Comparison of ENCODE assay signal across 24 cellular contexts in genomic region chr2:237194906-237195305, GRCh38.
"Had no signal": no experiment of that assay in that cellular context is flagged by ENCODE, and none has a peak within 500 bp of the region (broad histone marks: within the 10 kb centered on the region; RNA-seq: fewer than 3 reads in every experiment).

No MANE protein-coding gene starts in this region.

- H3K4me3 Mint-ChIP-seq: activated CD4-positive, alpha-beta memory T cell treated with anti-CD3 and anti-CD28 coated beads for 36 hours; activated CD4-positive, alpha-beta T cell treated with anti-CD3 and anti-CD28 coated beads, Interleukin-2, amount 10 ng/mL, durations not matched to agents 24 days and 14 days; activated T-cell treated with anti-CD3 and anti-CD28 coated beads, Interleukin-2, amount 50 U/mL, for 4 hours; activated T-helper 17 cell treated with anti-CD3 and anti-CD28 coated beads, Interleukin-2, amount 50 U/mL, for 72 hours; naive B cell; neural crest cell; type B pancreatic cell had no signal

- H3K36me3 ChIP-seq: left lung, lower lobe of right lung, spleen, thoracic aorta had no signal

- H3K9me3 Mint-ChIP-seq: activated CD4-positive, alpha-beta memory T cell treated with anti-CD3 and anti-CD28 coated beads for 36 hours; activated CD4-positive, alpha-beta T cell treated with anti-CD3 and anti-CD28 coated beads, Interleukin-2, amount 10 ng/mL, durations not matched to agents 24 days and 14 days; activated T-cell treated with anti-CD3 and anti-CD28 coated beads, Interleukin-2, amount 50 U/mL, for 4 hours; activated T-helper 17 cell treated with anti-CD3 and anti-CD28 coated beads, Interleukin-2, amount 50 U/mL, for 72 hours; neural crest cell; type B pancreatic cell had no signal

- H3K4me1 Mint-ChIP-seq: activated CD4-positive, alpha-beta T cell treated with anti-CD3 and anti-CD28 coated beads, Interleukin-2, amount 10 ng/mL, durations not matched to agents 24 days and 14 days; activated T-helper 17 cell treated with anti-CD3 and anti-CD28 coated beads, Interleukin-2, amount 50 U/mL, for 72 hours; naive B cell had no signal

- H3K27ac Mint-ChIP-seq: activated CD4-positive, alpha-beta memory T cell treated with anti-CD3 and anti-CD28 coated beads for 36 hours; activated CD4-positive, alpha-beta T cell treated with anti-CD3 and anti-CD28 coated beads, Interleukin-2, amount 10 ng/mL, durations not matched to agents 24 days and 14 days; activated T-helper 17 cell treated with anti-CD3 and anti-CD28 coated beads, Interleukin-2, amount 50 U/mL, for 72 hours; naive B cell; type B pancreatic cell had no signal

- ATAC-seq: activated T-cell treated with anti-CD3 and anti-CD28 coated beads, Interleukin-2, amount 50 U/mL, for 4 hours; activated T-helper 17 cell treated with anti-CD3 and anti-CD28 coated beads, Interleukin-2, amount 50 U/mL, for 72 hours; left lung; right cardiac atrium had no signal

- H3K36me3 Mint-ChIP-seq: activated CD4-positive, alpha-beta memory T cell treated with anti-CD3 and anti-CD28 coated beads for 36 hours; naive B cell; type B pancreatic cell had no signal

- DNase-seq: activated CD4-positive, alpha-beta memory T cell treated with anti-CD3 and anti-CD28 coated beads for 36 hours; activated CD4-positive, alpha-beta T cell treated with anti-CD3 and anti-CD28 coated beads, Interleukin-2, amount 10 ng/mL, durations not matched to agents 24 days and 14 days; activated CD4-positive, CD25-positive, alpha-beta regulatory T cell treated with anti-CD3 and anti-CD28 coated beads, Interleukin-2, amount 50 U/mL, for 72 hours; activated gamma-delta T cell treated with Interleukin-2 at 50 U/mL for 16 hours; activated naive CD4-positive, alpha-beta T cell treated with anti-CD3 and anti-CD28 coated beads, Interleukin-2, amount 50 U/mL, for 16 hours; activated T-cell treated with anti-CD3 and anti-CD28 coated beads, Interleukin-2, amount 50 U/mL, for 4 hours; amniotic stem cell; caudate nucleus; foreskin fibroblast; lower lobe of right lung; mesendoderm; mucosa of descending colon; naive B cell; occipital lobe; posterior cingulate gyrus; right cardiac atrium; spleen; stimulated activated naive CD4-positive, alpha-beta T cell treated with Interleukin-2 at 50 U/mL for 16 hours; T-helper 2 cell had no signal

- H3K4me3 ChIP-seq: left lung, lower lobe of right lung, mucosa of descending colon, spleen, thoracic aorta had no signal

- H3K4me1 ChIP-seq: lower lobe of right lung, spleen had no signal

- H3K27me3 Mint-ChIP-seq: type B pancreatic cell had no signal

- H3K9me3 ChIP-seq: left lung, lower lobe of right lung, mucosa of descending colon, spleen, thoracic aorta had no signal

- H3K27ac ChIP-seq: left lung, lower lobe of right lung, spleen, thoracic aorta had no signal

- H3K27me3 ChIP-seq: left lung had no signal
